7 cellular contexts compared by ENCODE assay signal in genomic region chr17:75084039-75084660, GRCh38. TPM values are rescaled to one million over a fixed set of nuclear protein-coding genes. Genes with fewer than 3 reads are reported as not detected.
A peak's percentile ranks its signal among the peaks of the same experiment; 100 is the strongest.
DNase-seq lines count a peak whose midpoint lies in the region; ATAC-seq and TF ChIP-seq lines count a peak whose summit lies in the region.
"Had no signal": no experiment of that assay in that cellular context is flagged by ENCODE, and none has a peak within 500 bp of the region (broad histone marks: within the 10 kb centered on the region; RNA-seq: fewer than 3 reads in every experiment).

No MANE protein-coding gene starts in this region.

- no peaks in the 10 kb centered on the region for H3K36me3 ChIP-seq in RWPE2 (ENCODE audit: low read depth)
- H3K36me3 ChIP-seq in BE2C = no peaks in the 10 kb centered on the region

- TF ChIP-seq CTCF in RWPE2 (IDR thresholded peaks at IDR 0.05; ENCODE audit: poor library complexity, severe bottlenecking) (no peak), BE2C (IDR thresholded peaks at IDR 0.05; ENCODE audit: low read depth, low read length) (no peak)

- peak; percentile 66 for DNase-seq in HuH-7.5 (ENCODE audit: low spot score)
- no peak for DNase-seq in RWPE2 (ENCODE audit: low spot score)
- DNase-seq in lung microvascular endothelial cell (ENCODE audit: low read depth in 2 of 2) = peak; percentile 61 to 97
- DNase-seq in BE2C = no peak
- DNase-seq: GF-D8; stimulated activated CD4-positive, alpha-beta T cell treated with anti-CD3 and anti-CD28 coated beads, Interleukin-2, amount 100 ng/mL, for 48 hours had no signal

- H3K4me3 ChIP-seq in RWPE2 (ENCODE audit: severe bottlenecking) = no peak overlapping the region
- H3K4me3 ChIP-seq in BE2C (ENCODE audit: low read depth, low read length) = no peak overlapping the region

- no peak for ATAC-seq in RWPE2 (ENCODE audit: low read depth)
- no peak for ATAC-seq in HG02571 (IDR thresholded peaks at IDR 0.05; ENCODE audit: unreplicated experiment)

- H3K27me3 ChIP-seq in RWPE2 (ENCODE audit: insufficient read depth, poor library complexity, severe bottlenecking) (no peaks in the 10 kb centered on the region), BE2C (no peaks in the 10 kb centered on the region)

- H3K4me1 ChIP-seq in RWPE2 (ENCODE audit: insufficient read depth, poor library complexity, severe bottlenecking) = peaks cover 29% of the 10 kb centered on the region
- peaks cover 3% of the 10 kb centered on the region for H3K4me1 ChIP-seq in BE2C

- H3K27ac ChIP-seq in RWPE2 (ENCODE audit: poor library complexity, severe bottlenecking) = peak overlapping the region; percentile 9

- H3K9me3 ChIP-seq in RWPE2 (ENCODE audit: severe bottlenecking) = no peaks in the 10 kb centered on the region
- H3K9me3 ChIP-seq in BE2C = no peaks in the 10 kb centered on the region

RNA-seq across cellular contexts. Expression of gene SLC16A5, which starts 3.6 kb away (rescaled TPM):
- 2.0 and 3.9 TPM in 2 replicates for total RNA-seq in lung microvascular endothelial cell
- not detected for polyA plus RNA-seq in BE2C (2012; ENCODE audit: insufficient read depth, insufficient read length, low read depth)

RNA-seq across cellular contexts. Expression of gene ARMC7, which starts 25.6 kb away (rescaled TPM):
- total RNA-seq in lung microvascular endothelial cell = 2.4 and 2.8 TPM in 2 replicates
- polyA plus RNA-seq in BE2C (2012; ENCODE audit: insufficient read depth, insufficient read length, low read depth) = 17.7 TPM

RNA-seq across cellular contexts. Expression of gene KCTD2, which starts 37.1 kb away (rescaled TPM):
- total RNA-seq in lung microvascular endothelial cell = 9.2 and 11.9 TPM in 2 replicates
- polyA plus RNA-seq in BE2C (2012; ENCODE audit: insufficient read depth, insufficient read length, low read depth) = 23.6 TPM

RNA-seq across cellular contexts. Expression of gene ATP5PD, which starts 37.4 kb away (rescaled TPM):
- 156 and 219 TPM in 2 replicates for total RNA-seq in lung microvascular endothelial cell
- 221 TPM for polyA plus RNA-seq in BE2C (2012; ENCODE audit: insufficient read depth, insufficient read length, low read depth)

RNA-seq across cellular contexts. Expression of gene NT5C, which starts 47.4 kb away (rescaled TPM):
- 34.7 and 38.7 TPM in 2 replicates for total RNA-seq in lung microvascular endothelial cell
- polyA plus RNA-seq in BE2C (2012; ENCODE audit: insufficient read depth, insufficient read length, low read depth) = 226 TPM

Comparison
In these comparisons a context has a peak if more than half of its experiments do, and no peak if none do; other contexts are left out.
1. DNase-seq: peak in HuH-7.5 (single experiment) and lung microvascular endothelial cell (2 of 2); none in RWPE2 (single experiment) and BE2C (single experiment).